ENCODE assay signal across 8 cellular contexts in genomic region chr6:15662246-15663056, GRCh38. TPM values are rescaled to one million over a fixed set of nuclear protein-coding genes. Genes with fewer than 3 reads are reported as not detected.
DNase-seq lines count a peak whose midpoint lies in the region; ATAC-seq and TF ChIP-seq lines count a peak whose summit lies in the region.

A gene with protein sequence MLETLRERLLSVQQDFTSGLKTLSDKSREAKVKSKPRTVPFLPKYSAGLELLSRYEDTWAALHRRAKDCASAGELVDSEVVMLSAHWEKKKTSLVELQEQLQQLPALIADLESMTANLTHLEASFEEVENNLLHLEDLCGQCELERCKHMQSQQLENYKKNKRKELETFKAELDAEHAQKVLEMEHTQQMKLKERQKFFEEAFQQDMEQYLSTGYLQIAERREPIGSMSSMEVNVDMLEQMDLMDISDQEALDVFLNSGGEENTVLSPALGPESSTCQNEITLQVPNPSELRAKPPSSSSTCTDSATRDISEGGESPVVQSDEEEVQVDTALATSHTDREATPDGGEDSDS (minus strand): TSS chr6:15663028. CDS start chr6:15662869, 159 bp downstream.

- H3K4me3 ChIP-seq in heart left ventricle: peak within 1 kb of the TSS; percentile 49 to 99 (median 91)
- peak within 1 kb of the TSS; percentile 95 for H3K4me3 ChIP-seq in upper lobe of right lung

- H3K27me3 ChIP-seq in heart left ventricle (no peaks in the 10 kb centered on the region), upper lobe of right lung (no peaks in the 10 kb centered on the region)

- H3K9me3 Mint-ChIP-seq in activated naive CD8-positive, alpha-beta T cell treated with anti-CD3 and anti-CD28 coated beads for 36 hours: no peaks in the 10 kb centered on the region

- H3K4me3 Mint-ChIP-seq in activated naive CD8-positive, alpha-beta T cell treated with anti-CD3 and anti-CD28 coated beads for 36 hours: peak within 1 kb of the TSS; percentile 79

- ATAC-seq in GM21737 (IDR thresholded peaks at IDR 0.05; ENCODE audit: unreplicated experiment): peak; percentile 67
- ATAC-seq in heart left ventricle: peak; percentile 74 to 97 (median 96)
- ATAC-seq in upper lobe of right lung: peak; percentile 96

- WGBS in heart left ventricle, 4 donors: 1% methylated on average over 55 to 99 of the region's 99 CpGs

- H3K4me1 ChIP-seq in ES-I3 (ENCODE audit: insufficient read depth, low read length) (no peaks in the 10 kb centered on the region), heart left ventricle (peaks cover 0 to 19% (median 5%) of the 10 kb centered on the region in 12 donors), upper lobe of right lung (peaks cover 17% of the 10 kb centered on the region)

- H3K9me3 ChIP-seq in ES-I3 (ENCODE audit: control insufficient read depth, insufficient read depth, low read length) (no peaks in the 10 kb centered on the region), heart left ventricle (no peaks in the 10 kb centered on the region), upper lobe of right lung (no peaks in the 10 kb centered on the region)

- TF ChIP-seq CTCF in heart left ventricle (IDR thresholded peaks at IDR 0.05) (peak in 2 of 12 donors; percentile 5 to 13), upper lobe of right lung (IDR thresholded peaks at IDR 0.05) (no peak)

- peaks cover 17% of the 10 kb centered on the region for H3K36me3 Mint-ChIP-seq in activated naive CD8-positive, alpha-beta T cell treated with anti-CD3 and anti-CD28 coated beads for 36 hours

- H3K27me3 Mint-ChIP-seq in activated naive CD8-positive, alpha-beta T cell treated with anti-CD3 and anti-CD28 coated beads for 36 hours: no peaks in the 10 kb centered on the region

- intact Hi-C loops in heart left ventricle (cut with DNase I) (no loop called here), posterior vena cava (cut with DNase I) (no loop called here), upper lobe of right lung (cut with DNase I) (no loop called here)

- DNase-seq in KG1 (lab: John Stamatoyannopoulos, UW) (peak; percentile 65), SW 1271 (lab: John Stamatoyannopoulos, UW) (peak; percentile 52 to 67), heart left ventricle (peak; percentile 85 to 92 (median 89)), posterior vena cava (ENCODE audit: low spot score) (peak; percentile 94), upper lobe of right lung (peak; percentile 93)
- peak; percentile 74 for DNase-seq in activated naive CD8-positive, alpha-beta T cell treated with anti-CD3 and anti-CD28 coated beads for 36 hours

- H3K36me3 ChIP-seq in ES-I3 (ENCODE audit: insufficient read depth, low read length) (peaks cover 3% of the 10 kb centered on the region; the same call in 1 of the 2 replicates), heart left ventricle (peaks cover 0 to 5% (median 0%) of the 10 kb centered on the region in 9 donors), upper lobe of right lung (peaks cover 7% of the 10 kb centered on the region)

- TF ChIP-seq POLR2A in heart left ventricle (IDR thresholded peaks at IDR 0.05): peak in 1 of 2 donors; percentile 50

- peak within 1 kb of the TSS; percentile 26 to 94 (median 86) for H3K27ac ChIP-seq in heart left ventricle
- H3K27ac ChIP-seq in upper lobe of right lung: peak within 1 kb of the TSS; percentile 85

- peaks cover 24% of the 10 kb centered on the region for H3K4me1 Mint-ChIP-seq in activated naive CD8-positive, alpha-beta T cell treated with anti-CD3 and anti-CD28 coated beads for 36 hours

- H3K9ac ChIP-seq in ES-I3 (ENCODE audit: low read depth, low read length): peak within 1 kb of the TSS; percentile 84

- peak within 1 kb of the TSS; percentile 76 for H3K27ac Mint-ChIP-seq in activated naive CD8-positive, alpha-beta T cell treated with anti-CD3 and anti-CD28 coated beads for 36 hours

RNA-seq across cellular contexts. Expression of the gene that starts here (rescaled TPM):
- total RNA-seq in activated naive CD8-positive, alpha-beta T cell treated with anti-CD3 and anti-CD28 coated beads for 36 hours: 10 to 100 TPM; 19.0 to 19.1 TPM
- total RNA-seq in heart left ventricle (10 to 100 TPM in 8 of 9 donors, 1 to 10 TPM in 1; 7.0 to 38.4 (median 18.5) TPM), posterior vena cava (10 to 100 TPM; 15.8 to 22.3 TPM), upper lobe of right lung (25.9 TPM)
- 10 to 100 TPM in 1 of 2 donors, 1 to 10 TPM in 1; 7.2 to 18.8 TPM for polyA plus RNA-seq in heart left ventricle

Comparison
In these comparisons a context has a peak if more than half of its experiments do, and no peak if none do; other contexts are left out.
1. Peak in every context shown above with its lines: DNase-seq, ATAC-seq, H3K4me3 ChIP-seq and H3K27ac ChIP-seq.